20 cellular contexts compared by ENCODE assay signal in genomic region chr13:42000836-42001235, GRCh38. TPM values are rescaled to one million over a fixed set of nuclear protein-coding genes. Genes with fewer than 3 reads are reported as not detected.
DNase-seq lines count a peak whose midpoint lies in the region; ATAC-seq, FAIRE-seq and TF ChIP-seq lines count a peak whose summit lies in the region.
"Had no signal": no experiment of that assay in that cellular context is flagged by ENCODE, and none has a peak within 500 bp of the region (broad histone marks: within the 10 kb centered on the region; RNA-seq: fewer than 3 reads in every experiment).

No MANE protein-coding gene starts in this region.

- H3K27ac ChIP-seq in ACC112 (ENCODE audit: low read depth, low read length) (no peak overlapping the region), GM23338 (ENCODE audit: low read depth) (no peak overlapping the region), H1 (ENCODE audit: low read depth, low read length) (no peak overlapping the region), left ventricle myocardium inferior (replicated peaks) (no peak overlapping the region)

- no peak overlapping the region for H4K5ac ChIP-seq in H1 (ENCODE audit: insufficient read length, low read depth, low read length)

- H3K27me3 ChIP-seq in ACC112 (ENCODE audit: insufficient read depth, low read length) (no peaks in the 10 kb centered on the region), GM23338 (ENCODE audit: insufficient read depth) (no peaks in the 10 kb centered on the region), H1 (replicated peaks in 1 of 4; ENCODE audit: control insufficient read depth in 3 of 4, extremely low read depth in 1 of 4, insufficient read depth in 3 of 4, low read length in 3 of 4) (no peaks in the 10 kb centered on the region), left ventricle myocardium inferior (ENCODE audit: low read depth) (no peaks in the 10 kb centered on the region)

- H3K79me2 ChIP-seq in ACC112 (ENCODE audit: control insufficient read depth, insufficient read depth, low read length, unreplicated experiment) (no peaks in the 10 kb centered on the region), GM23338 (replicated peaks; ENCODE audit: insufficient read depth) (no peaks in the 10 kb centered on the region), H1 (ENCODE audit: control insufficient read depth in 1 of 2, insufficient read depth in 2 of 2, low read length in 2 of 2) (no peaks in the 10 kb centered on the region)

- no peak for TF ChIP-seq RAD21 in H1 (IDR thresholded peaks at IDR 0.05 in 1 of 2, conservative IDR thresholded peaks at IDR 0.05 in 1 of 2; ENCODE audit: low read depth in 2 of 2, low read length in 2 of 2)

- no peak for TF ChIP-seq POLR2A in H1 (IDR thresholded peaks at IDR 0.05; ENCODE audit: control extremely low read depth in 1 of 2, low read depth in 2 of 2, low read length in 2 of 2)

- H3K14ac ChIP-seq in H1 (ENCODE audit: insufficient read length) = no peak overlapping the region

- H3K4me2 ChIP-seq in GM23338 = no peak overlapping the region
- H3K4me2 ChIP-seq in H1 (ENCODE audit: insufficient read depth in 1 of 2, low read depth in 2 of 2, low read length in 2 of 2) = no peak overlapping the region

- no peak overlapping the region for H3K27ac Mint-ChIP-seq in GM23338
- H3K27ac Mint-ChIP-seq in mesothelial cell of epicardium = peak overlapping the region; percentile 84
- H3K27ac Mint-ChIP-seq: CD4-positive, alpha-beta T cell had no signal

- H2AFZ ChIP-seq in ACC112 (ENCODE audit: low read length, unreplicated experiment) (peak overlapping the region; percentile 19), GM23338 (no peak overlapping the region), H1 (ENCODE audit: low read length) (no peak overlapping the region)

- no peak overlapping the region for H2BK12ac ChIP-seq in H1 (ENCODE audit: low read depth, low read length)

- CTCF ChIA-PET in H1 (lab: Charles Lee; ENCODE audit: partially characterized antibody) = no interaction called here

- no peaks in the 10 kb centered on the region for H3K9me2 ChIP-seq in GM23338 (ENCODE audit: insufficient read depth)

- H3K4me1 Mint-ChIP-seq in GM23338 = peaks cover 20% of the 10 kb centered on the region
- H3K4me1 Mint-ChIP-seq in mesothelial cell of epicardium = peaks cover 20% of the 10 kb centered on the region

- no peak overlapping the region for H3K56ac ChIP-seq in H1 (replicated peaks; ENCODE audit: insufficient read length, low read depth, low read length)

- H4K91ac ChIP-seq in H1 (replicated peaks; ENCODE audit: insufficient read length, low read length) = no peak overlapping the region

- no peak overlapping the region for H2BK5ac ChIP-seq in H1 (ENCODE audit: low read depth, low read length)

- peak; percentile 62 for DNase-seq in GM23338 (ENCODE audit: low spot score)
- DNase-seq in H1 (ENCODE audit: low read depth in 1 of 2, low spot score in 2 of 2) = no peak
- no peak for DNase-seq in mesothelial cell of epicardium (ENCODE audit: low spot score in 2 of 2, unreplicated experiment in 2 of 2)
- DNase-seq in NCI-H748 treated with DMSO at 0.1 percent for 48 hours (lab: John Stamatoyannopoulos, UW) = no peak
- DNase-seq in midbrain (lab: John Stamatoyannopoulos, UW) = no peak
- no peak for DNase-seq in 8988T
- DNase-seq in left ventricle myocardium inferior = no peak
- DNase-seq: CD4-positive, alpha-beta T cell; KG1; MV-4-11; NCI-H187; NCI-H2107; NCI-H510A; NCI-H774; Right ventricle myocardium superior had no signal

- no peak overlapping the region for H3K9ac ChIP-seq in H1 (replicated peaks in 1 of 4; ENCODE audit: extremely low read depth in 1 of 4, low read depth in 3 of 4, low read length in 3 of 4)

- H3K4me3 Mint-ChIP-seq in GM23338 = no peak overlapping the region
- no peak overlapping the region for H3K4me3 Mint-ChIP-seq in mesothelial cell of epicardium
- H3K4me3 Mint-ChIP-seq: CD4-positive, alpha-beta T cell had no signal

- peak; percentile 76 for ATAC-seq in GM23338

- H3K23ac ChIP-seq in H1 (ENCODE audit: insufficient read length) = no peak overlapping the region

- no peaks in the 10 kb centered on the region for H3K9me3 Mint-ChIP-seq in GM23338
- H3K9me3 Mint-ChIP-seq in mesothelial cell of epicardium = no peaks in the 10 kb centered on the region
- H3K9me3 Mint-ChIP-seq: CD4-positive, alpha-beta T cell had no signal

- H2AK5ac ChIP-seq in H1 (ENCODE audit: low read depth, low read length) = no peak overlapping the region

- H3K4me1 ChIP-seq in ACC112 (ENCODE audit: control insufficient read depth, insufficient read depth, low read length, unreplicated experiment) (peaks cover 12% of the 10 kb centered on the region), GM23338 (ENCODE audit: insufficient read depth) (peaks cover 8% of the 10 kb centered on the region), H1 (replicated peaks in 1 of 4; ENCODE audit: control insufficient read depth in 3 of 4, insufficient read depth in 4 of 4, low read length in 3 of 4) (peaks cover 0 to 11% (median 2%) of the 10 kb centered on the region in 4 experiments; a peak in 4 of 7 replicates), left ventricle myocardium inferior (peaks cover under 1% of the 10 kb centered on the region)

- H2BK15ac ChIP-seq in H1 (ENCODE audit: low read length) = no peak overlapping the region

- intact Hi-C loops in left ventricle myocardium inferior (cut with micrococcal nuclease) = no loop called here

- no peaks in the 10 kb centered on the region for H3K9me3 ChIP-seq in H1 (ENCODE audit: insufficient read depth in 2 of 2, low read depth in 1 of 2, low read length in 1 of 2)
- no peaks in the 10 kb centered on the region for H3K9me3 ChIP-seq in left ventricle myocardium inferior (replicated peaks)
- H3K9me3 ChIP-seq: Caco-2, HAP-1 had no signal

- peak; percentile 50 for FAIRE-seq in H1 (lab: Jason Lieb, UNC)
- FAIRE-seq: GM12891, HepG2 had no signal

- TF ChIP-seq CTCF in GM23338 (conservative IDR thresholded peaks at IDR 0.05; ENCODE audit: low read depth in 2 of 2) (no peak), H1 (IDR thresholded peaks at IDR 0.05; ENCODE audit: control extremely low read depth in 1 of 3, insufficient read depth in 1 of 3, low read depth in 1 of 3, low read length in 3 of 3) (no peak), mesothelial cell of epicardium (IDR thresholded peaks at IDR 0.05; ENCODE audit: unreplicated experiment) (no peak), left ventricle myocardium inferior (IDR thresholded peaks at IDR 0.05; ENCODE audit: borderline replicate concordance) (no peak)

- 65% methylated on average over 2 of the region's 2 CpGs; no CpG with 5 or more reads in 1 of the 2 experiments for whole genome bisulfite sequencing in H1 (ENCODE audit: extremely low coverage in 1 of 2, insufficient coverage in 1 of 2, insufficient read length in 1 of 2, insufficient replicate concordance in 2 of 2, low coverage in 1 of 2, low lambda C conversion rate in 2 of 2, missing lambda C conversion rate in 1 of 2), 2 experiments

- H3K79me1 ChIP-seq in H1 (ENCODE audit: low read depth, low read length) = no peaks in the 10 kb centered on the region

- no peak overlapping the region for H3K18ac ChIP-seq in H1 (ENCODE audit: extremely low read depth, low read length)

- no peak for TF ChIP-seq EP300 in H1 (IDR thresholded peaks at IDR 0.05; ENCODE audit: borderline replicate concordance in 1 of 2, low read depth in 2 of 2, low read length in 2 of 2)

- H3K27me3 Mint-ChIP-seq in GM23338 (ENCODE audit: insufficient read depth, low read depth, poor library complexity) (peaks cover 2% of the 10 kb centered on the region), mesothelial cell of epicardium (ENCODE audit: low read depth) (no peaks in the 10 kb centered on the region)
- H3K27me3 Mint-ChIP-seq: CD4-positive, alpha-beta T cell had no signal

- H3K36me3 Mint-ChIP-seq in GM23338 (ENCODE audit: low read depth) (no peaks in the 10 kb centered on the region), mesothelial cell of epicardium (no peaks in the 10 kb centered on the region)

- no peak overlapping the region for H3K4ac ChIP-seq in H1 (replicated peaks; ENCODE audit: insufficient read length, low read depth, low read length)

- no peaks in the 10 kb centered on the region for H4K20me1 ChIP-seq in GM23338 (replicated peaks; ENCODE audit: insufficient read depth)
- H4K20me1 ChIP-seq in H1 (replicated peaks in 1 of 2; ENCODE audit: control insufficient read depth in 1 of 2, insufficient read depth in 2 of 2, low read length in 2 of 2) = no peaks in the 10 kb centered on the region

- no peak overlapping the region for H2BK20ac ChIP-seq in H1 (ENCODE audit: low read length)

- H3K4me3 ChIP-seq in ACC112 (ENCODE audit: low read depth, low read length) (no peak overlapping the region), GM23338 (no peak overlapping the region), H1 (ENCODE audit: extremely low read depth in 1 of 4, insufficient read depth in 2 of 4, low read depth in 3 of 4, low read length in 4 of 4) (no peak overlapping the region), left ventricle myocardium inferior (no peak overlapping the region)
- H3K4me3 ChIP-seq: HAP-1 had no signal

- H3K36me3 ChIP-seq in ACC112 (ENCODE audit: insufficient read depth, low read length) (no peaks in the 10 kb centered on the region), GM23338 (ENCODE audit: insufficient read depth) (no peaks in the 10 kb centered on the region), H1 (ENCODE audit: control insufficient read depth in 2 of 4, insufficient read depth in 4 of 4, low read length in 3 of 4) (no peaks in the 10 kb centered on the region), left ventricle myocardium inferior (no peaks in the 10 kb centered on the region)
- H3K36me3 ChIP-seq: HAP-1 had no signal

- H3K23me2 ChIP-seq in H1 (ENCODE audit: low read depth, low read length) = no peaks in the 10 kb centered on the region

- H4K8ac ChIP-seq in H1 (ENCODE audit: extremely low read depth, insufficient read depth, low read length) = no peak overlapping the region

- H3F3A ChIP-seq in GM23338 (replicated peaks; ENCODE audit: low read depth) = no peaks in the 10 kb centered on the region

- no peak overlapping the region for H2BK120ac ChIP-seq in H1 (replicated peaks; ENCODE audit: low read depth, low read length)

- POLR2A ChIA-PET in H1 (lab: Charles Lee; ENCODE audit: partially characterized antibody) = interaction anchor here (0.9 to 1.5 kb wide), 2 partner anchors 11 to 48 kb away, joined by 3 to 4 read pairs; partner anchors contain the start of gene DGKH

RNA-seq across cellular contexts. Expression of gene VWA8, which starts 39.9 kb away (rescaled TPM):
- 24.6 and 32.5 TPM in 2 replicates for total RNA-seq in GM23338 (2014; rRNA removed; shearing (Covaris generic))
- 4.7 and 6.3 TPM in 2 replicates for polyA plus RNA-seq in GM23338 (2016; fragmentation: Nextera tagmentation; extraction: Ambion mirVana)
- total RNA-seq in H1 (2021; fragmentation: NEBNext Ultra II Directional; extraction: Animal tissue kit (Norgen Biotek cat#: 25700)) = 17.9 and 19.6 TPM in 2 replicates
- 4.6 and 5.9 TPM in 2 replicates for polyA plus RNA-seq in H1 (2011; rRNA removed)
- 7.3 TPM for polyA plus RNA-seq in H1 (2011; cell fraction: cytosol; rRNA removed)
- polyA plus RNA-seq in H1 (2011; cell fraction: nucleus; rRNA removed) = 10.6 TPM
- 6.8 to 10.2 TPM (median 8.6 TPM) in 4 replicates for polyA plus RNA-seq in H1 (2012, experiment 1 of 2)
- 0.50 TPM for polyA plus RNA-seq in H1 (2012, experiment 2 of 2)
- polyA plus RNA-seq in H1 (2013, experiment 1 of 2) = 15.1 TPM
- polyA plus RNA-seq in H1 (2013, experiment 2 of 2) = 12.3 TPM
- 29.4 and 33.3 TPM in 2 replicates for polyA minus RNA-seq in H1 (2011; rRNA and poly(A)+ RNA removed)
- 9.3 TPM for polyA minus RNA-seq in H1 (2011; cell fraction: cytosol; rRNA and poly(A)+ RNA removed)
- 63.9 TPM for polyA minus RNA-seq in H1 (2011; cell fraction: nucleus; rRNA and poly(A)+ RNA removed)
- 19.5 to 20.8 TPM (median 20.0 TPM) in 3 replicates for total RNA-seq in mesothelial cell of epicardium
- total RNA-seq in left ventricle myocardium inferior = 51.0 TPM

RNA-seq across cellular contexts. Expression of gene DGKH, which starts 47.6 kb away (rescaled TPM):
- 6.6 and 7.5 TPM in 2 replicates for total RNA-seq in GM23338 (2014; rRNA removed; shearing (Covaris generic))
- polyA plus RNA-seq in GM23338 (2016; fragmentation: Nextera tagmentation; extraction: Ambion mirVana) (1.4 and 2.1 TPM in 2 replicates), H1 (2011; rRNA removed) (1.1 and 2.1 TPM in 2 replicates)
- 5.8 and 7.9 TPM in 2 replicates for total RNA-seq in H1 (2021; fragmentation: NEBNext Ultra II Directional; extraction: Animal tissue kit (Norgen Biotek cat#: 25700))
- polyA plus RNA-seq in H1 (2011; cell fraction: cytosol; rRNA removed) = 2.4 TPM
- 3.7 TPM for polyA plus RNA-seq in H1 (2011; cell fraction: nucleus; rRNA removed)
- 1.7 to 3.3 TPM (median 2.3 TPM) in 4 replicates for polyA plus RNA-seq in H1 (2012, experiment 1 of 2)
- 0.26 TPM for polyA plus RNA-seq in H1 (2012, experiment 2 of 2)
- polyA plus RNA-seq in H1 (2013, experiment 1 of 2) = 2.7 TPM
- polyA plus RNA-seq in H1 (2013, experiment 2 of 2) = 2.4 TPM
- 17.0 and 21.3 TPM in 2 replicates for polyA minus RNA-seq in H1 (2011; rRNA and poly(A)+ RNA removed)
- 7.1 TPM for polyA minus RNA-seq in H1 (2011; cell fraction: cytosol; rRNA and poly(A)+ RNA removed)
- polyA minus RNA-seq in H1 (2011; cell fraction: nucleus; rRNA and poly(A)+ RNA removed) = 23.8 TPM
- total RNA-seq in mesothelial cell of epicardium (9.2 to 10.0 TPM (median 9.7 TPM) in 3 replicates), left ventricle myocardium inferior (4.8 TPM)
